Comparison of ENCODE assay signal across 2 cellular contexts in the genomic region with DNA sequence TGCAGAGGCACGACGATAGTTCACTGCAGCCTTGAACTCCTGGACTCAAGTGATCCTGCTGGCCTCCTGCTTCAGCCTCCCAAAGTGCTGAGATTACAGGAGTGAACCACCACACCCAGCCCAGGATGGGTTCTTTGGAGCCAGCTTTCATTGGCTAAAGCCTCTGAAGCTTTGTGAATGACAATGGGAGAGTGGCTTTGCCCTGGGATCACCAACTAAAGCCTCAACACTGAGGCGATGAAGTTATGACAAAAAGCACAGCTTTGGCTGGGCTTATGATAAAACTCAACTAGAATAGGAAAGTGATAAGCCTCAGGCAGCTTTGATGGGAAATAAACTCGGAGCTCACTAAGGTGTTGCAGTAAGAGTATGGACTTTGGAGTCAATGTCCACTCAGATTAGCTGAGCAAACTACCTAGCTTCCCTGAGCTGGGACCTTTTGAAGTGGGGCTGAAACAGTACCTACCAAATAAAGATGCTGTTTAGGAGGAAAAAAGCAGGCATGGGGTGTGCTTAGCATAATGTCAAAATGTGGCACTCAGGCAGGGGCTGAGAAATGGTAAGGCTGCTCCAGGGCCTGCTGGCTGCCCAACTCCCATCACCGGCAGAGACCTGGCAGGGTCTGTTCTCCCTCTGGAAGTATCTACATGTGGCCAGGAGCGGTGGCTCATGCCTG.
TF ChIP-seq lines count a peak whose summit lies in the region.

No MANE protein-coding gene starts in this region.

TF ChIP-seq in SK-N-SH, 30 proteins besides CTCF, POLR2A, EP300 and RAD21:
- TF ChIP-seq, protein P1, sequence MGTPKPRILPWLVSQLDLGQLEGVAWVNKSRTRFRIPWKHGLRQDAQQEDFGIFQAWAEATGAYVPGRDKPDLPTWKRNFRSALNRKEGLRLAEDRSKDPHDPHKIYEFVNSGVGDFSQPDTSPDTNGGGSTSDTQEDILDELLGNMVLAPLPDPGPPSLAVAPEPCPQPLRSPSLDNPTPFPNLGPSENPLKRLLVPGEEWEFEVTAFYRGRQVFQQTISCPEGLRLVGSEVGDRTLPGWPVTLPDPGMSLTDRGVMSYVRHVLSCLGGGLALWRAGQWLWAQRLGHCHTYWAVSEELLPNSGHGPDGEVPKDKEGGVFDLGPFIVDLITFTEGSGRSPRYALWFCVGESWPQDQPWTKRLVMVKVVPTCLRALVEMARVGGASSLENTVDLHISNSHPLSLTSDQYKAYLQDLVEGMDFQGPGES (IDR thresholded peaks at IDR 0.05; ENCODE audit: low read depth, low read length): no peak
- no peak for TF ChIP-seq NRF1 (IDR thresholded peaks at IDR 0.05; ENCODE audit: low read depth, low read length)
- no peak for TF ChIP-seq FOXJ3 (CRISPR knock-in tag; IDR thresholded peaks at IDR 0.05)
- no peak for TF ChIP-seq JUND (IDR thresholded peaks at IDR 0.05)
- no peak for TF ChIP-seq MEF2A (IDR thresholded peaks at IDR 0.05; ENCODE audit: borderline replicate concordance, low read depth)
- TF ChIP-seq ELF1 (IDR thresholded peaks at IDR 0.05): no peak
- TF ChIP-seq SIN3A (IDR thresholded peaks at IDR 0.05; ENCODE audit: borderline replicate concordance, low read depth, low read length): no peak

TF ChIP-seq in WTC11, 78 proteins besides CTCF, POLR2A, EP300 and RAD21 (continued from another document):
- TF ChIP-seq ZNF219 (CRISPR knock-in tag; IDR thresholded peaks at IDR 0.05; ENCODE audit: borderline replicate concordance) (no peak), FOXJ3 (CRISPR knock-in tag; IDR thresholded peaks at IDR 0.05; ENCODE audit: borderline replicate concordance) (no peak), HMGA2 (CRISPR knock-in tag; IDR thresholded peaks at IDR 0.05) (no peak)
TF ChIP-seq in WTC11: peak in this region for 0.
